ENCODE assay signal across 9 cellular contexts in the genomic region with DNA sequence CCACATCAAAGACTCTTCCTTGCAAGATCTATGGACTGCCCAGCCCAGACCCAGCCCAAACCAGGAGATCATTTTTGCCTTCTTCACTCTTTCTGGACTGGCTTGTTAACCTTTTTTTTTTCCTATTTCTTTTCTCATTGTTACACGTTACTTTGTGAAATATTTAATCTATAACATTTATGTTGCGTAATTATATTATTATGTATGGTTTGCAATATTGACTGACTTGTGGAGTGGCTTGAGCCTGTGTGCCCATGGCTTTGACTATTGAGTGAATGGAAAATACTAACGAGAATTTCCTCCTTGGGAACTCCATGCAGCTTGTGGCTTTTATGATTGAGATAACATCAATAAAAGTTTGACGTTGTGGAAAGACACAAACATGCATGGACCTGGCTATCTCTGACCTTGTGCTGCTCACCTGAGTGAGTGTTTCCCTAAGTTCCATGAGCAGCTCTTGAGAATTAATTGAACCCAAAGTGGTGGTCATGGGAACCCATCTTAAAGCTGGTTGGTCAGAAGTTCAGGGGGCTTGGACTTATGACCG.
"Had no signal": no experiment of that assay in that cellular context is flagged by ENCODE, and none has a peak within 500 bp of the region (broad histone marks: within the 10 kb centered on the region; RNA-seq: fewer than 3 reads in every experiment).

No MANE protein-coding gene starts in this region.

- DNase-seq: GM23248, GOT3, H7, H9, HCEC 1CT, HFFc6 had no signal

- H3K4me2 ChIP-seq: GM23338 had no signal

- H2AFZ ChIP-seq: GM23248, GM23338 had no signal

- H3K4me3 ChIP-seq: GM23248, GM23338, HAP-1 had no signal

- H3K9me3 ChIP-seq: HAP-1 had no signal

- H3K27ac ChIP-seq: GM23248 had no signal

- H3K4me1 ChIP-seq: HAP-1 had no signal

- ATAC-seq: GM23338, HCT116 had no signal

- H3K36me3 ChIP-seq: HAP-1 had no signal

- H3K9ac ChIP-seq: GM23248 had no signal
